In the genomic region with DNA sequence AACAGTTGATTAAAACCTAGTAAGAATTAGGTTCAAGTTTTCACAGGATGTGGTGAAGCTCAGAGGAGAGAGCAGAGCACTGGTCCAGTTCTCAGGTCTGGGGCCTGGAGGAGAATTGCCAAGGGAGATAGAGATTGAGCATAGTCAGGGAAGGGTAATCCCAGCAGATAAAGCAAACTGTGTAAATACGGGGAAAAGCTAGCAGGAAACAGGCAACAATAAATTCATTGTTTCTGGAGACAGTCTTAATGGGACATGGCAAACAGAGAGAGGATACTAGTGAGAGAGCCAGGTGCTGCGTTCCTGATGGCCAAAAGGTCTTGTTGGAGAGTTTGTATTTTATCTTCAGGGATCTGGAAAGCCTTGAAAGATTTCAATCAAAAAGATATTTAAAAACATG, we compare ENCODE assay signal across 22 cellular contexts.
DNase-seq lines count a peak whose midpoint lies in the region; ATAC-seq and TF ChIP-seq lines count a peak whose summit lies in the region.
"Had no signal": no experiment of that assay in that cellular context is flagged by ENCODE, and none has a peak within 500 bp of the region (broad histone marks: within the 10 kb centered on the region; RNA-seq: fewer than 3 reads in every experiment).

No MANE protein-coding gene starts in this region.

- TF ChIP-seq CTCF in VCaP (conservative IDR thresholded peaks at IDR 0.05), result no peak
- TF ChIP-seq CTCF in progenitor cell of endocrine pancreas (IDR thresholded peaks at IDR 0.05; ENCODE audit: unreplicated experiment), result no peak

- H3K9me3 Mint-ChIP-seq in progenitor cell of endocrine pancreas (ENCODE audit: low read depth), result peaks cover 6% of the 10 kb centered on the region
- H3K9me3 Mint-ChIP-seq: activated CD4-positive, alpha-beta memory T cell treated with anti-CD3 and anti-CD28 coated beads for 36 hours; brain; stimulated activated naive CD8-positive, alpha-beta T cell treated with anti-CD3 and anti-CD28 coated beads, Interleukin-15, Interleukin-2, amounts not matched to agents 100 ng/mL and 50 ng/mL, for 24 hours had no signal

- no peak overlapping the region for H3K4me3 Mint-ChIP-seq in progenitor cell of endocrine pancreas (ENCODE audit: low read depth)
- H3K4me3 Mint-ChIP-seq: activated CD4-positive, alpha-beta memory T cell treated with anti-CD3 and anti-CD28 coated beads for 36 hours; brain; stimulated activated naive CD8-positive, alpha-beta T cell treated with anti-CD3 and anti-CD28 coated beads, Interleukin-15, Interleukin-2, amounts not matched to agents 100 ng/mL and 50 ng/mL, for 24 hours had no signal

- H3K27ac Mint-ChIP-seq in progenitor cell of endocrine pancreas, result peak overlapping the region; percentile 76
- H3K27ac Mint-ChIP-seq: activated CD4-positive, alpha-beta memory T cell treated with anti-CD3 and anti-CD28 coated beads for 36 hours; stimulated activated naive CD8-positive, alpha-beta T cell treated with anti-CD3 and anti-CD28 coated beads, Interleukin-15, Interleukin-2, amounts not matched to agents 100 ng/mL and 50 ng/mL, for 24 hours had no signal

- DNase-seq in DMS53 treated with DMSO at 0.1 percent for 48 hours (lab: John Stamatoyannopoulos, UW; ENCODE audit: unreplicated experiment), result peak; percentile 93
- peak; percentile 91 for DNase-seq in NCI-H146 (lab: John Stamatoyannopoulos, UW)
- no peak for DNase-seq in progenitor cell of endocrine pancreas (ENCODE audit: low spot score, unreplicated experiment)
- DNase-seq in T-helper 9 cell, result no peak
- DNase-seq in NCI-H526 (lab: John Stamatoyannopoulos, UW), result no peak
- DNase-seq: activated CD4-positive, alpha-beta memory T cell treated with anti-CD3 and anti-CD28 coated beads for 36 hours; activated effector memory CD4-positive, alpha-beta T cell treated with Interleukin-2 at 50 U/mL for 16 hours; EL; kidney; lower lobe of right lung; MG63; NCI-H226; occipital lobe; spleen; stimulated activated CD4-positive, alpha-beta T cell treated with anti-CD3 and anti-CD28 coated beads, Interleukin-4, amount 100 ng/mL, for 24 hours; transverse colon; WERI-Rb-1 had no signal

- ATAC-seq in GM21367 (IDR thresholded peaks at IDR 0.05; ENCODE audit: unreplicated experiment), result no peak
- ATAC-seq: lower lobe of right lung, SK-N-SH treated with all-trans-retinoic acid at 6 μM for 48 hours had no signal

- H3K27me3 Mint-ChIP-seq in progenitor cell of endocrine pancreas, result no peaks in the 10 kb centered on the region
- H3K27me3 Mint-ChIP-seq: activated CD4-positive, alpha-beta memory T cell treated with anti-CD3 and anti-CD28 coated beads for 36 hours; brain; stimulated activated naive CD8-positive, alpha-beta T cell treated with anti-CD3 and anti-CD28 coated beads, Interleukin-15, Interleukin-2, amounts not matched to agents 100 ng/mL and 50 ng/mL, for 24 hours had no signal

- H3K36me3 Mint-ChIP-seq in progenitor cell of endocrine pancreas (ENCODE audit: insufficient read depth), result no peaks in the 10 kb centered on the region
- H3K36me3 Mint-ChIP-seq: activated CD4-positive, alpha-beta memory T cell treated with anti-CD3 and anti-CD28 coated beads for 36 hours had no signal

- H3K4me1 Mint-ChIP-seq in progenitor cell of endocrine pancreas (ENCODE audit: low read depth), result peaks cover 20% of the 10 kb centered on the region

- H3K27ac ChIP-seq in VCaP, result peak overlapping the region; percentile 66
- H3K27ac ChIP-seq: lower lobe of right lung, transverse colon, WERI-Rb-1 had no signal

Comparison
In these comparisons a context has a peak if more than half of its experiments do, and no peak if none do; other contexts are left out.
1. DNase-seq: peak in DMS53 treated with DMSO at 0.1 percent for 48 hours (single experiment) and NCI-H146 (single experiment); none in progenitor cell of endocrine pancreas (single experiment), T-helper 9 cell (single experiment) and NCI-H526 (0 of 2).